8 cellular contexts compared by ENCODE assay signal in the genomic region with DNA sequence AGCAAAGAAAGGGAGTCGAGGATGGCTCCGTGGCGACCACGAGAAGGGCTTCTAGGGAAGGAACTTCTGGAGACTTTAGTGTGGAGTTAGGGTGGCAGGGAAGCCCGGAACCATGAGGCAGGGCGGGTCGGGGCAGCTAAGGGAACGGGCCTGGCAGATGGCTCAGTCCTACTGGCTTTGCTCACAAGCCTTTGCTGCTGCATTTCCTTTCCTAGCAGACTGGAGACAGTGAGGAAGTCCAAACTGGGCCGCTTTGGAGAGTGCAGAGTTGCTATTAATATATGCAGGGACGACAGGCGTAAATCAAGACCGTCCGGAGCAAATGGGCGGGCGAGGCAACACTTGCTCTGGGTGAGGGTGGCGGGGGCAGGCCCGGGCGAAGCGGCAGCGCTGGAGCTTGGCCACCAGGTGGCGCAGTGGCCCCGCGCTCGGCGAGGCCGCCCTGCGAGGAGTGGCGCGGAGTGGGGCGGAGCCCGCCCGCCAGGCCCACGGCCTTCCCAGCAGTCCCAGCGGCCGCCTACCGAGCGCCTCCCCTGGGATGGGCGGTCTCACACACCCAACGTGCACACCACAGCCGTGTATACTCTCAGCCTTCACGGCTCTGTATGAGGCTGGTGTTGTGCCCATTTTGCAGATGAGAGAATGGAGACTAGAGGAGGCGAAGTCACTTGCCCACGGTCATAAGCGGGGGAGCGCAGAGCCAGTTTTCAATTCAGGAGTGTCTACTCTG. TPM values are rescaled to one million over a fixed set of nuclear protein-coding genes. Genes with fewer than 3 reads are reported as not detected.
A peak's percentile ranks its signal among the peaks of the same experiment; 100 is the strongest.
DNase-seq lines count a peak whose midpoint lies in the region; ATAC-seq and TF ChIP-seq lines count a peak whose summit lies in the region.

No MANE protein-coding gene starts in this region.

- H3K9me3 Mint-ChIP-seq in T-helper 1 cell treated with Interleukin-12 subunit alpha and Interleukin-12 subunit beta and Interleukin-4 antibody, amounts not matched to agents 30 μg/mL and 1 μg/mL, for 36 hours: no peaks in the 10 kb centered on the region

- no peaks in the 10 kb centered on the region for H3K9me3 ChIP-seq in vagina

- H3K4me1 ChIP-seq in rectal smooth muscle tissue (ENCODE audit: control insufficient read depth, insufficient read depth, low read length): peaks cover 11% of the 10 kb centered on the region
- H3K4me1 ChIP-seq in vagina: peaks cover 23% of the 10 kb centered on the region

- ATAC-seq in HG02610 (IDR thresholded peaks at IDR 0.05; ENCODE audit: unreplicated experiment): peak; percentile 93
- ATAC-seq in left ventricle myocardium superior: peak; percentile 94

- H3K27me3 ChIP-seq in rectal smooth muscle tissue (ENCODE audit: control insufficient read depth, insufficient read depth, low read length) (no peaks in the 10 kb centered on the region), vagina (no peaks in the 10 kb centered on the region)

- H3K4me3 ChIP-seq in rectal smooth muscle tissue (ENCODE audit: low read length) (peak overlapping the region; percentile 69), vagina (peak overlapping the region; percentile 52 to 65)

- H3K27ac Mint-ChIP-seq in T-helper 1 cell treated with Interleukin-12 subunit alpha and Interleukin-12 subunit beta and Interleukin-4 antibody, amounts not matched to agents 30 μg/mL and 1 μg/mL, for 36 hours: peak overlapping the region; percentile 82

- peak; percentile 98 for TF ChIP-seq CTCF in GM13976 (IDR thresholded peaks at IDR 0.05; ENCODE audit: borderline replicate concordance, control extremely low read depth, extremely low read depth, insufficient read depth, missing control alignments)
- peak; percentile 98 to 99 (median 99) for TF ChIP-seq CTCF in vagina (IDR thresholded peaks at IDR 0.05)

- peak overlapping the region; percentile 82 for H3K4me3 Mint-ChIP-seq in T-helper 1 cell treated with Interleukin-12 subunit alpha and Interleukin-12 subunit beta and Interleukin-4 antibody, amounts not matched to agents 30 μg/mL and 1 μg/mL, for 36 hours

- intact Hi-C loops in left ventricle myocardium superior (cut with micrococcal nuclease) (no loop called here), vagina (cut with DNase I) (loop anchor here (2.0 to 10.0 kb wide), 3 partner anchors 143 to 786 kb away; no protein-coding TSS in a partner anchor)

- H3K36me3 Mint-ChIP-seq in T-helper 1 cell treated with Interleukin-12 subunit alpha and Interleukin-12 subunit beta and Interleukin-4 antibody, amounts not matched to agents 30 μg/mL and 1 μg/mL, for 36 hours (ENCODE audit: low read depth): no peaks in the 10 kb centered on the region

- in situ Hi-C loops in GM13976 (cut with MboI; ENCODE audit: low sequenced_read_pairs, unreplicated experiment): loop anchor here (25.0 kb wide), 1 partner anchor 684 kb away; no protein-coding TSS in a partner anchor

- no peaks in the 10 kb centered on the region for H3K27me3 Mint-ChIP-seq in T-helper 1 cell treated with Interleukin-12 subunit alpha and Interleukin-12 subunit beta and Interleukin-4 antibody, amounts not matched to agents 30 μg/mL and 1 μg/mL, for 36 hours (ENCODE audit: low read depth)

- peak; percentile 97 for DNase-seq in GM13976 (ENCODE audit: low spot score)
- DNase-seq in NCI-H1092 treated with DMSO at 0.1 percent for 48 hours (lab: John Stamatoyannopoulos, UW): peak; percentile 76
- peak; percentile 68 for DNase-seq in amniotic stem cell (lab: John Stamatoyannopoulos, UW)
- peak; percentile 97 for DNase-seq in left ventricle myocardium superior
- peak; percentile 90 to 96 for DNase-seq in vagina (ENCODE audit: extremely low spot score in 2 of 2)

- TF ChIP-seq POLR2A in vagina (IDR thresholded peaks at IDR 0.05): peak in 1 of 2 donors; percentile 53

- peak overlapping the region; percentile 61 for H3K9ac ChIP-seq in rectal smooth muscle tissue (ENCODE audit: low read length)

- H3K4me1 Mint-ChIP-seq in T-helper 1 cell treated with Interleukin-12 subunit alpha and Interleukin-12 subunit beta and Interleukin-4 antibody, amounts not matched to agents 30 μg/mL and 1 μg/mL, for 36 hours (ENCODE audit: low read depth): peaks cover 17% of the 10 kb centered on the region

- H3K36me3 ChIP-seq in rectal smooth muscle tissue (ENCODE audit: control insufficient read depth, insufficient read depth, low read length) (no peaks in the 10 kb centered on the region), vagina (no peaks in the 10 kb centered on the region)

- H3K27ac ChIP-seq in rectal smooth muscle tissue (ENCODE audit: low read depth, low read length): peak overlapping the region; percentile 71
- H3K27ac ChIP-seq in vagina: peak overlapping the region; percentile 77

RNA-seq across cellular contexts. Expression of gene LRTM2, which starts 24.4 kb away (rescaled TPM):
- total RNA-seq in left ventricle myocardium superior: not detected
- not detected for total RNA-seq in vagina

Comparison
In these comparisons a context has a peak if more than half of its experiments do, and no peak if none do; other contexts are left out.
1. Peak in every context shown above with its lines: DNase-seq, ATAC-seq, H3K4me3 ChIP-seq and H3K27ac ChIP-seq.